ENCODE assay signal across 18 cellular contexts in the genomic region with DNA sequence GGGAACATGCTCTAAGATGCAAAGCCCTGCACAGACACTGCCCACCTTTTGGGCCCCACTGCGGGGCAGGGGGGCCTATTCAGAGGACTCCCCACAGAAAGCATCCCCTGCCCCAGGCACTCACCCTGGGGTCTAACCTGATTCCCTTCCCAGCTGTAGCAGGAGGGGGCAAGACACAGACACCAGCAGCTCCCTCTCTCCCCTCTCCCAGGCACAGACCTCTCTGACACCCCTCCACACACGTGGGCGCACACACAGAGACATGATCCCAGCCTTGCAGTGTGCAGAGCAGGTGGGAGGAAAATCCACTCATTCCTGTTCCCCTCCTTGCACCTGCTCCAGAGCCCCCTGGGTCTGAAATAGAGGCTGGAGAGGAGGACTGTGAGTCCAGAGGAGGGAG.
"Had no signal": no experiment of that assay in that cellular context is flagged by ENCODE, and none has a peak within 500 bp of the region (broad histone marks: within the 10 kb centered on the region; RNA-seq: fewer than 3 reads in every experiment).

No MANE protein-coding gene starts in this region.

- ATAC-seq: activated CD4-positive, CD25-positive, alpha-beta regulatory T cell treated with anti-CD3 and anti-CD28 coated beads, Interleukin-2, amount 50 U/mL, for 24 hours; activated CD8-positive, alpha-beta T cell treated with anti-CD3 and anti-CD28 coated beads, Interleukin-2, amount 10 ng/mL, durations not matched to agents 7 days and 5 days; left lobe of liver; right lobe of liver; stimulated activated effector memory CD8-positive, alpha-beta T cell treated with anti-CD3 and anti-CD28 coated beads, Interleukin-12 subunit alpha, Interleukin-12 subunit beta, amount 100 ng/mL, for 72 hours had no signal

- H3K27me3 ChIP-seq: right lobe of liver, tibial nerve had no signal

- H3K4me2 ChIP-seq: smooth muscle cell had no signal

- H3K36me3 ChIP-seq: right lobe of liver, tibial nerve had no signal

- DNase-seq: activated CD4-positive, alpha-beta T cell treated with anti-CD3 and anti-CD28 coated beads, Interleukin-2, amount 10 ng/mL, durations not matched to agents 7 days and 5 days; activated CD8-positive, alpha-beta T cell treated with anti-CD3 and anti-CD28 coated beads, Interleukin-2, amount 10 ng/mL, durations not matched to agents 7 days and 5 days; activated naive CD4-positive, alpha-beta T cell treated with Interleukin-2 at 50 U/mL for 16 hours; activated naive CD8-positive, alpha-beta T cell treated with anti-CD3 and anti-CD28 coated beads, Interleukin-2, amount 10 ng/mL, durations not matched to agents 7 days and 5 days; activated T-cell treated with anti-CD3 and anti-CD28 coated beads, Interleukin-2, amount 50 U/mL, for 24 hours; anterior cingulate cortex; erythroblast; foreskin melanocyte; kidney; right lobe of liver; stimulated activated CD4-positive, alpha-beta T cell treated with anti-CD3 and anti-CD28 coated beads, Interleukin-4, amount 100 ng/mL, for 24 hours; T1000 had no signal

- H3K27ac ChIP-seq: right lobe of liver had no signal

- H3K4me3 ChIP-seq: coronary artery, right lobe of liver, smooth muscle cell, tibial nerve had no signal

- H3K9me3 ChIP-seq: right lobe of liver, tibial nerve had no signal
